ENCODE assay signal across 19 cellular contexts in genomic region chr4:147958057-147958456, GRCh38.
"Had no signal": no experiment of that assay in that cellular context is flagged by ENCODE, and none has a peak within 500 bp of the region (broad histone marks: within the 10 kb centered on the region; RNA-seq: fewer than 3 reads in every experiment).

No MANE protein-coding gene starts in this region.

- ATAC-seq: activated naive CD4-positive, alpha-beta T cell treated with anti-CD3 and anti-CD28 coated beads, Interleukin-2, amount 50 U/mL, for 72 hours; foreskin keratinocyte; natural killer cell had no signal

- H3K4me3 ChIP-seq: adrenal gland, dorsolateral prefrontal cortex, ovary had no signal

- FAIRE-seq: colon had no signal

- H3K36me3 ChIP-seq: adrenal gland, ovary had no signal

- H3K27ac Mint-ChIP-seq: activated naive CD4-positive, alpha-beta T cell treated with anti-CD3 and anti-CD28 coated beads, Interleukin-2, amount 50 U/mL, for 72 hours; activated T-helper 1 cell treated with anti-CD3 and anti-CD28 coated beads, Interleukin-12 subunit alpha, Interleukin-12 subunit beta, Interleukin-2, Interleukin-4 antibody, amounts not matched to agents 30 ng/mL and 10 ng/mL and 1 ng/mL, durations not matched to agents 14 hours and 24 hours and 36 hours; endodermal cell; natural killer cell had no signal

- H3K9me3 ChIP-seq: adrenal gland, ovary had no signal

- DNase-seq: activated CD4-positive, alpha-beta T cell treated with anti-CD3 and anti-CD28 coated beads for 1 hour; activated gamma-delta T cell treated with Interleukin-2 at 50 U/mL for 16 hours; activated T-cell treated with anti-CD3 and anti-CD28 coated beads for 4 hours; adrenal gland; dorsolateral prefrontal cortex; endodermal cell; foreskin keratinocyte; mesenchymal stem cell; natural killer cell; ovary; stimulated activated CD4-positive, alpha-beta T cell treated with anti-CD3 and anti-CD28 coated beads, Interleukin-12 subunit alpha, Interleukin-12 subunit beta, amount 100 ng/mL, for 4 hours; stimulated activated CD4-positive, alpha-beta T cell treated with anti-CD3 and anti-CD28 coated beads, Interleukin-1b, Interleukin-23, amount 100 ng/mL, for 48 hours; stimulated activated CD8-positive, alpha-beta memory T cell treated with anti-CD3 and anti-CD28 coated beads, Interleukin-4, amount 100 ng/mL, for 48 hours; stimulated activated naive CD4-positive, alpha-beta T cell; T-helper 2 cell had no signal

- H3K4me1 Mint-ChIP-seq: natural killer cell had no signal

- H3K4me3 Mint-ChIP-seq: activated T-helper 1 cell treated with anti-CD3 and anti-CD28 coated beads, Interleukin-12 subunit alpha, Interleukin-12 subunit beta, Interleukin-2, Interleukin-4 antibody, amounts not matched to agents 30 ng/mL and 10 ng/mL and 1 ng/mL, durations not matched to agents 14 hours and 24 hours and 36 hours; endodermal cell; natural killer cell had no signal

- H3K27ac ChIP-seq: adrenal gland, foreskin keratinocyte, ovary, VCaP had no signal

- H3K27me3 ChIP-seq: adrenal gland, dorsolateral prefrontal cortex, foreskin keratinocyte, ovary had no signal

- H3K9me3 Mint-ChIP-seq: activated T-helper 1 cell treated with anti-CD3 and anti-CD28 coated beads, Interleukin-12 subunit alpha, Interleukin-12 subunit beta, Interleukin-2, Interleukin-4 antibody, amounts not matched to agents 30 ng/mL and 10 ng/mL and 1 ng/mL, durations not matched to agents 14 hours and 24 hours and 36 hours; natural killer cell had no signal
